In genomic region chr22:31228425-31228824, GRCh38 we compare ENCODE assay signal across 21 cellular contexts. TPM values are rescaled to one million over a fixed set of nuclear protein-coding genes. Genes with fewer than 3 reads are reported as not detected.
DNase-seq lines count a peak whose midpoint lies in the region; ATAC-seq, FAIRE-seq and TF ChIP-seq lines count a peak whose summit lies in the region.
"Had no signal": no experiment of that assay in that cellular context is flagged by ENCODE, and none has a peak within 500 bp of the region (broad histone marks: within the 10 kb centered on the region; RNA-seq: fewer than 3 reads in every experiment).

No MANE protein-coding gene starts in this region.

- H3K9ac ChIP-seq in endothelial cell of umbilical vein (replicated peaks; ENCODE audit: extremely low read depth, insufficient read depth, low read length) (no peak overlapping the region), rectal smooth muscle tissue (ENCODE audit: low read length) (no peak overlapping the region)

- ATAC-seq in CD4-positive, alpha-beta T cell (ENCODE audit: poor library complexity) = no peak
- no peak for ATAC-seq in HG02870 (IDR thresholded peaks at IDR 0.05; ENCODE audit: unreplicated experiment)
- ATAC-seq: activated CD4-positive, CD25-positive, alpha-beta regulatory T cell treated with anti-CD3 and anti-CD28 coated beads, Interleukin-2, amount 50 U/mL, for 24 hours; foreskin keratinocyte; left cardiac atrium had no signal

- peaks cover 48% of the 10 kb centered on the region for H3K4me1 ChIP-seq in endothelial cell of umbilical vein (ENCODE audit: control insufficient read depth, extremely low read depth, insufficient read depth, low read length)
- peaks cover 31% of the 10 kb centered on the region for H3K4me1 ChIP-seq in rectal smooth muscle tissue (ENCODE audit: control insufficient read depth, insufficient read depth, low read length)

- H3K79me2 ChIP-seq in endothelial cell of umbilical vein (ENCODE audit: control insufficient read depth, insufficient read depth, low read length) = peaks cover 69% of the 10 kb centered on the region

- H3K4me3 ChIP-seq in endothelial cell of umbilical vein (replicated peaks in 1 of 3; ENCODE audit: insufficient read depth in 1 of 3, low read depth in 1 of 3, low read length in 3 of 3) = no peak overlapping the region
- H3K4me3 ChIP-seq in rectal smooth muscle tissue (ENCODE audit: low read length) = no peak overlapping the region
- H3K4me3 ChIP-seq: mucosa of descending colon had no signal

- H4K20me1 ChIP-seq in endothelial cell of umbilical vein (replicated peaks; ENCODE audit: control insufficient read depth, extremely low read depth, insufficient read depth, low read length) = no peaks in the 10 kb centered on the region

- POLR2A ChIA-PET in CD4-positive, alpha-beta T cell (lab: Charles Lee) = interaction anchor here (1.3 to 5.6 kb wide), 4 partner anchors 12 to 62 kb away, joined by 4 to 49 read pairs (median 5); partner anchors contain the start of gene LIMK2
- POLR2A ChIA-PET in endothelial cell of umbilical vein (lab: Charles Lee) = interaction anchor here (0.7 to 1.7 kb wide), 2 partner anchors 13 to 1447 kb away, joined by 4 to 6 read pairs; no protein-coding TSS in a partner anchor

- no peaks in the 10 kb centered on the region for H3K27me3 Mint-ChIP-seq in CD4-positive, alpha-beta T cell
- H3K27me3 Mint-ChIP-seq: IgD-negative memory B cell had no signal

- no peak overlapping the region for H3K27ac ChIP-seq in CD4-positive, alpha-beta T cell (ENCODE audit: low read depth, low read length)
- H3K27ac ChIP-seq in endothelial cell of umbilical vein (ENCODE audit: insufficient read depth, low read depth, low read length) = peak overlapping the region; percentile 83
- H3K27ac ChIP-seq in rectal smooth muscle tissue (ENCODE audit: low read depth, low read length) = peak overlapping the region; percentile 87
- H3K27ac ChIP-seq: foreskin keratinocyte had no signal

- no peak for TF ChIP-seq POLR2A in endothelial cell of umbilical vein (IDR thresholded peaks at IDR 0.05; ENCODE audit: low read depth, low read length)

- dilution Hi-C loops in endothelial cell of umbilical vein (cut with MboI; ENCODE audit: extremely low pct_ligation_motif_present, low sequenced_read_pairs) = no loop called here

- H3K9me3 Mint-ChIP-seq in CD4-positive, alpha-beta T cell = no peaks in the 10 kb centered on the region
- H3K9me3 Mint-ChIP-seq: IgD-negative memory B cell had no signal

- H3K4me3 Mint-ChIP-seq in CD4-positive, alpha-beta T cell = no peak overlapping the region
- H3K4me3 Mint-ChIP-seq: IgD-negative memory B cell had no signal

- CTCF ChIA-PET in CD4-positive, alpha-beta T cell (lab: Charles Lee) = interaction anchor here (0.7 to 4.1 kb wide), 4 partner anchors 16 to 85 kb away, joined by 3 to 34 read pairs (median 4); partner anchors contain the start of gene LIMK2
- CTCF ChIA-PET in endothelial cell of umbilical vein (lab: Charles Lee) = interaction anchor here (2.1 to 13.2 kb wide), 6 partner anchors 10 to 121 kb away, joined by 5 to 181 read pairs (median 46); partner anchors contain the start of genes LIMK2, RNF185 and SELENOM

- H3K36me3 Mint-ChIP-seq in CD4-positive, alpha-beta T cell (ENCODE audit: low read depth) = peaks cover 36% of the 10 kb centered on the region
- H3K36me3 Mint-ChIP-seq: IgD-negative memory B cell had no signal

- no peaks in the 10 kb centered on the region for H3K27me3 ChIP-seq in CD4-positive, alpha-beta T cell (ENCODE audit: control insufficient read depth, insufficient read depth, low read length)
- H3K27me3 ChIP-seq in endothelial cell of umbilical vein (ENCODE audit: control insufficient read depth in 2 of 2, insufficient read depth in 2 of 2, low read length in 2 of 2) (no peaks in the 10 kb centered on the region), rectal smooth muscle tissue (ENCODE audit: control insufficient read depth, insufficient read depth, low read length) (no peaks in the 10 kb centered on the region)
- H3K27me3 ChIP-seq: foreskin keratinocyte had no signal

- intact Hi-C loops in CD4-positive, alpha-beta T cell (cut with DNase I, micrococcal nuclease) = no loop called here
- intact Hi-C loops in endothelial cell of umbilical vein (cut with micrococcal nuclease) = no loop called here

- H3K27ac Mint-ChIP-seq in CD4-positive, alpha-beta T cell = peak overlapping the region; percentile 90

- BruUV-seq in endothelial cell of umbilical vein (replicated peaks; lab: Mats Ljungman, UMichigan) = no TSS peak

- no peak for TF ChIP-seq CTCF in CD4-positive, alpha-beta T cell (IDR thresholded peaks at IDR 0.05)
- no peak for TF ChIP-seq CTCF in endothelial cell of umbilical vein (IDR thresholded peaks at IDR 0.05; ENCODE audit: extremely low read depth in 1 of 2, insufficient read depth in 1 of 2, low read depth in 1 of 2, low read length in 2 of 2)

- no peaks in the 10 kb centered on the region for H3K9me3 ChIP-seq in CD4-positive, alpha-beta T cell (ENCODE audit: control insufficient read depth, low read length)
- H3K9me3 ChIP-seq in endothelial cell of umbilical vein (replicated peaks; ENCODE audit: control insufficient read depth, insufficient read depth, low read length) = no peaks in the 10 kb centered on the region
- H3K9me3 ChIP-seq: mucosa of descending colon had no signal

- FAIRE-seq in endothelial cell of umbilical vein (lab: Jason Lieb, UNC) = no peak
- FAIRE-seq: GM19239, small intestine had no signal

- H3K36me3 ChIP-seq in endothelial cell of umbilical vein (ENCODE audit: control insufficient read depth in 2 of 2, extremely low read depth in 1 of 2, insufficient read depth in 2 of 2, low read length in 2 of 2) (peaks cover 0 to 3% of the 10 kb centered on the region in 2 experiments), rectal smooth muscle tissue (ENCODE audit: control insufficient read depth, insufficient read depth, low read length) (peaks cover 3% of the 10 kb centered on the region)

- DNase-seq in CD4-positive, alpha-beta T cell = no peak
- peak; percentile 69 for DNase-seq in NCI-H524 treated with DMSO at 0.1 percent for 48 hours (lab: John Stamatoyannopoulos, UW)
- DNase-seq in endothelial cell of umbilical vein (ENCODE audit: low read depth, low spot score) = no peak
- DNase-seq in GDM1 (lab: John Stamatoyannopoulos, UW) = no peak
- DNase-seq in NCI-H2081 treated with DMSO at 0.1 percent for 48 hours (lab: John Stamatoyannopoulos, UW) = no peak
- DNase-seq in NCI-H2227 (lab: John Stamatoyannopoulos, UW; ENCODE audit: unreplicated experiment) = no peak
- DNase-seq: activated gamma-delta T cell treated with Interleukin-2 at 50 U/mL for 16 hours; aorta; foreskin keratinocyte; H7; left cardiac atrium; NCI-H1930; SHP77; stimulated activated CD8-positive, alpha-beta memory T cell treated with anti-CD3 and anti-CD28 coated beads, Interleukin-4, amount 100 ng/mL, for 48 hours had no signal

- peaks cover 66% of the 10 kb centered on the region for H3K4me1 Mint-ChIP-seq in CD4-positive, alpha-beta T cell (ENCODE audit: low read depth)

- H3K4me2 ChIP-seq in endothelial cell of umbilical vein (ENCODE audit: insufficient read depth, low read length) = no peak overlapping the region

- no peaks in the 10 kb centered on the region for H3K9me1 ChIP-seq in endothelial cell of umbilical vein (replicated peaks; ENCODE audit: control insufficient read depth, extremely low read depth, insufficient read depth, low read length)

- no peak overlapping the region for H2AFZ ChIP-seq in endothelial cell of umbilical vein (ENCODE audit: low read depth, low read length)

TF ChIP-seq in endothelial cell of umbilical vein, 7 proteins besides CTCF, POLR2A, EP300 and RAD21:
- TF ChIP-seq POLR2AphosphoS5 (IDR thresholded peaks at IDR 0.05; ENCODE audit: insufficient read depth, low read depth, low read length) (no peak), GATA2 (IDR thresholded peaks at IDR 0.05; ENCODE audit: insufficient read depth, insufficient read length, low read depth, low read length) (no peak), EZH2 (IDR thresholded peaks at IDR 0.05; ENCODE audit: borderline replicate concordance, low read depth, low read length, severe bottlenecking) (no peak), FOS (IDR thresholded peaks at IDR 0.05; ENCODE audit: borderline replicate concordance, insufficient read depth, low read length) (no peak)
- TF ChIP-seq, protein P1, sequence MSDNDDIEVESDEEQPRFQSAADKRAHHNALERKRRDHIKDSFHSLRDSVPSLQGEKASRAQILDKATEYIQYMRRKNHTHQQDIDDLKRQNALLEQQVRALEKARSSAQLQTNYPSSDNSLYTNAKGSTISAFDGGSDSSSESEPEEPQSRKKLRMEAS (IDR thresholded peaks at IDR 0.05; ENCODE audit: insufficient read depth, insufficient read length) = no peak

RNA-seq across cellular contexts. Expression of gene LIMK2, which starts 16.3 kb away (rescaled TPM):
- 10 to 100 TPM; 13.1 to 14.6 TPM for total RNA-seq in CD4-positive, alpha-beta T cell
- 71.7 and 76.7 TPM in 2 replicates for total RNA-seq in endothelial cell of umbilical vein
- polyA plus RNA-seq in endothelial cell of umbilical vein = 19.4 and 23.2 TPM in 2 replicates
- polyA plus RNA-seq in endothelial cell of umbilical vein (2011; cell fraction: cytosol; rRNA removed) = 18.1 and 19.6 TPM in 2 replicates
- 86.3 and 93.0 TPM in 2 replicates for polyA plus RNA-seq in endothelial cell of umbilical vein (2011; cell fraction: nucleus; rRNA removed)
- polyA plus RNA-seq in endothelial cell of umbilical vein (2012) = 29.6 and 37.8 TPM in 2 replicates
- 46.1 and 47.6 TPM in 2 replicates for polyA minus RNA-seq in endothelial cell of umbilical vein
- polyA minus RNA-seq in endothelial cell of umbilical vein (2011; cell fraction: cytosol; rRNA and poly(A)+ RNA removed) = 1.6 TPM
- 47.3 and 65.9 TPM in 2 replicates for polyA minus RNA-seq in endothelial cell of umbilical vein (2011; cell fraction: nucleus; rRNA and poly(A)+ RNA removed)
